Comparison of ENCODE assay signal across 10 cellular contexts in genomic region chr15:101091080-101092017, GRCh38.
DNase-seq lines count a peak whose midpoint lies in the region; ATAC-seq and TF ChIP-seq lines count a peak whose summit lies in the region.
"Had no signal": no experiment of that assay in that cellular context is flagged by ENCODE, and none has a peak within 500 bp of the region (broad histone marks: within the 10 kb centered on the region; RNA-seq: fewer than 3 reads in every experiment).

No MANE protein-coding gene starts in this region.

- no peaks in the 10 kb centered on the region for H3K79me2 ChIP-seq in KMS-11 (ENCODE audit: insufficient read depth, low read depth)

- WGBS in lung, 2 donors, result 57 to 78% methylated on average over 20 of the region's 20 CpGs

- no peaks in the 10 kb centered on the region for H4K20me1 ChIP-seq in KMS-11 (ENCODE audit: insufficient read depth)

- intact Hi-C loops in dorsolateral prefrontal cortex (cut with DNase I), result loop anchor here in 1 of 2 donors (2.0 kb wide), 1 partner anchor 159 kb away; no protein-coding TSS in a partner anchor

- H3K27me3 ChIP-seq in KMS-11 (ENCODE audit: insufficient read depth, low read depth) (no peaks in the 10 kb centered on the region), dorsolateral prefrontal cortex (no peaks in the 10 kb centered on the region), lung (ENCODE audit: control insufficient read depth, insufficient read depth) (no peaks in the 10 kb centered on the region)

- H3K4me3 ChIP-seq in KMS-11 (IDR thresholded peaks at IDR 0.05; ENCODE audit: insufficient read depth, low read depth, low read length) (no peak overlapping the region), dorsolateral prefrontal cortex (peak overlapping the region in 4 of 59 donors; percentile 1 to 13 (median 6)), lung (no peak overlapping the region)

- peaks cover 0 to 2% of the 10 kb centered on the region in 2 donors for H3K9me3 ChIP-seq in lung (ENCODE audit: control insufficient read depth in 2 of 2, insufficient read depth in 1 of 2, low read length in 1 of 2)

- H3K27ac ChIP-seq in KMS-11, result peak overlapping the region; percentile 86; the same call in 1 of the 2 replicates
- H3K27ac ChIP-seq in dorsolateral prefrontal cortex, result peak overlapping the region in 57 of 59 donors; percentile 4 to 92 (median 69)
- peak overlapping the region; percentile 26 to 48 for H3K27ac ChIP-seq in lung (ENCODE audit: low read depth in 1 of 2, low read length in 1 of 2)

- no peak overlapping the region for H3K9ac ChIP-seq in KMS-11

- H2AFZ ChIP-seq in KMS-11 (ENCODE audit: low read depth), result no peak overlapping the region

- ATAC-seq in lung (ENCODE audit: insufficient read depth, low FRiP score) (peak; percentile 34), HG03280 (IDR thresholded peaks at IDR 0.05; ENCODE audit: unreplicated experiment) (no peak), GM18867 (IDR thresholded peaks at IDR 0.05; ENCODE audit: unreplicated experiment) (no peak)
- no peak for ATAC-seq in stimulated activated naive CD8-positive, alpha-beta T cell treated with anti-CD3 and anti-CD28 coated beads, Interleukin-15, Interleukin-2, amounts not matched to agents 100 U/mL and 50 U/mL, for 24 hours
- ATAC-seq: activated T-cell treated with anti-CD3 and anti-CD28 coated beads, Interleukin-2, amount 50 U/mL, for 72 hours had no signal

- peaks cover 31% of the 10 kb centered on the region for H3K4me1 ChIP-seq in KMS-11 (ENCODE audit: low read depth, poor library complexity, severe bottlenecking)
- peaks cover 0 to 13% of the 10 kb centered on the region in 2 donors for H3K4me1 ChIP-seq in lung (ENCODE audit: control insufficient read depth in 2 of 2, insufficient read depth in 2 of 2, low read length in 2 of 2)

- no peak overlapping the region for H3K4me2 ChIP-seq in KMS-11

- no peak for TF ChIP-seq CTCF in KMS-11 (conservative IDR thresholded peaks at IDR 0.05; ENCODE audit: low read depth, low read length)
- no peak for TF ChIP-seq CTCF in dorsolateral prefrontal cortex (IDR thresholded peaks at IDR 0.05 in 54 of 56, conservative IDR thresholded peaks at IDR 0.05 in 2 of 56; ENCODE audit: low read depth in 1 of 56, partially characterized antibody in 56 of 56)
- no peak for TF ChIP-seq CTCF in lung (IDR thresholded peaks at IDR 0.05; ENCODE audit: control extremely low read depth, extremely low read depth)

- no peaks in the 10 kb centered on the region for H3K36me3 ChIP-seq in KMS-11 (ENCODE audit: insufficient read depth)
- H3K36me3 ChIP-seq in lung (ENCODE audit: control insufficient read depth in 2 of 2, insufficient read depth in 2 of 2, low read length in 2 of 2), result no peaks in the 10 kb centered on the region

- DNase-seq in dorsolateral prefrontal cortex (peak in 5 of 10 donors; percentile 14 to 67 (median 40)), lung (ENCODE audit: low spot score) (peak; percentile 35), stromal cell of bone marrow (ENCODE audit: low read depth) (peak; percentile 78), SW480 (ENCODE audit: low spot score) (no peak)
- DNase-seq in stimulated activated naive CD8-positive, alpha-beta T cell treated with anti-CD3 and anti-CD28 coated beads, Interleukin-15, Interleukin-2, amounts not matched to agents 100 U/mL and 50 U/mL, for 24 hours, result no peak
- DNase-seq: activated T-cell treated with anti-CD3 and anti-CD28 coated beads, Interleukin-2, amount 50 U/mL, for 72 hours; GF-D8 had no signal

Comparison
In these comparisons a context has a peak if more than half of its experiments do, and no peak if none do; other contexts are left out.
1. DNase-seq: peak in lung (single experiment) and stromal cell of bone marrow (single experiment); none in SW480 (single experiment) and stimulated activated naive CD8-positive, alpha-beta T cell treated with anti-CD3 and anti-CD28 coated beads, Interleukin-15, Interleukin-2, amounts not matched to agents 100 U/mL and 50 U/mL, for 24 hours (single experiment).
2. Peak in every context shown above with its lines, with median percentiles within 50 percentile points of each other: H3K27ac ChIP-seq.